Comparison of ENCODE assay signal across 9 cellular contexts in the genomic region with DNA sequence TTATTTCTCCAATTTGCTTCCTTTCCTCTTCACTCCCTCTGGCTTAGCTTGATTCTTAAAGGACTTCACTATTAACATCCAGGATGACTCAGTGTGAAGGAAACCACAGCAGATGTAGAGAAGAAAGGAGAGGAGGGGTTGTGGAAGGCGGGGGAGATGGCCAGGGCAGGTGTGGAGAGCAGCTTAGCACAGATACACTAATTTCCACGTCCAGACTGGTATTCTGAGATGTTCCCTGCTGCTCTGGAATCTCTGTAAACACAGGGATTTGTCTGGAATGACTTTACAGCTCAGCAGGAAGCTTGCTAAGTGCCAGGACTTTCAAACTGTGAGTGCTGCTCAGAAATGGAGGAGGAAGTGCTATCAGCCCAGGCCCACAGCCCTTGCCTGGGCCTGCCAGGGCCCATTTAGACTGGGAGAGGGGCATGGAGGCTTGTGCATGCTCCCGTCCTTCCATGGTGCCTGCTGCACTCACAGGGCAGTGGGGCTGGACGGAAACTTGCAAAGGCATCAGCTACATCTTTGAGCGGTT.
DNase-seq lines count a peak whose midpoint lies in the region; ATAC-seq and TF ChIP-seq lines count a peak whose summit lies in the region.
"Had no signal": no experiment of that assay in that cellular context is flagged by ENCODE, and none has a peak within 500 bp of the region (broad histone marks: within the 10 kb centered on the region; RNA-seq: fewer than 3 reads in every experiment).

No MANE protein-coding gene starts in this region.

- no peaks in the 10 kb centered on the region for H3K27me3 Mint-ChIP-seq in nephron (ENCODE audit: low read depth)
- H3K27me3 Mint-ChIP-seq in CD8-positive, alpha-beta memory T cell: no peaks in the 10 kb centered on the region
- H3K27me3 Mint-ChIP-seq in activated naive CD4-positive, alpha-beta T cell treated with anti-CD3 and anti-CD28 coated beads, Interleukin-2, amount 10 ng/mL, durations not matched to agents 7 days and 5 days: no peaks in the 10 kb centered on the region

- TF ChIP-seq CTCF in nephron (IDR thresholded peaks at IDR 0.05; ENCODE audit: unreplicated experiment in 3 of 3): no peak
- no peak for TF ChIP-seq CTCF in tibial nerve (IDR thresholded peaks at IDR 0.05)

- CTCF ChIA-PET in CD8-positive, alpha-beta memory T cell (lab: Charles Lee): no interaction called here
- CTCF ChIA-PET in activated naive CD4-positive, alpha-beta T cell treated with anti-CD3 and anti-CD28 coated beads, Interleukin-2, amount 10 ng/mL, durations not matched to agents 7 days and 5 days (lab: Charles Lee): no interaction called here

- no peaks in the 10 kb centered on the region for H3K36me3 ChIP-seq in CD8-positive, alpha-beta memory T cell (ENCODE audit: insufficient read depth, low read length)
- H3K36me3 ChIP-seq in tibial nerve: no peaks in the 10 kb centered on the region

- POLR2A ChIA-PET in CD8-positive, alpha-beta memory T cell (lab: Charles Lee): no interaction called here

- H3K4me3 Mint-ChIP-seq in nephron: no peak overlapping the region
- no peak overlapping the region for H3K4me3 Mint-ChIP-seq in CD8-positive, alpha-beta memory T cell
- no peak overlapping the region for H3K4me3 Mint-ChIP-seq in activated naive CD4-positive, alpha-beta T cell treated with anti-CD3 and anti-CD28 coated beads, Interleukin-2, amount 10 ng/mL, durations not matched to agents 7 days and 5 days
- H3K4me3 Mint-ChIP-seq: IgD-negative memory B cell had no signal

- no peaks in the 10 kb centered on the region for H3K36me3 Mint-ChIP-seq in nephron (ENCODE audit: low read depth)
- H3K36me3 Mint-ChIP-seq in CD8-positive, alpha-beta memory T cell: peaks cover 0 to 38% (median 2%) of the 10 kb centered on the region in 3 donors
- no peaks in the 10 kb centered on the region for H3K36me3 Mint-ChIP-seq in activated naive CD4-positive, alpha-beta T cell treated with anti-CD3 and anti-CD28 coated beads, Interleukin-2, amount 10 ng/mL, durations not matched to agents 7 days and 5 days

- DNase-seq in G401 (ENCODE audit: low spot score) (peak; percentile 72), NCI-H1417 treated with DMSO at 0.1 percent for 48 hours (lab: John Stamatoyannopoulos, UW) (peak; percentile 60), cerebellum (ENCODE audit: low spot score) (peak; percentile 58), tibial nerve (ENCODE audit: low spot score in 2 of 2) (no peak)
- no peak for DNase-seq in CD8-positive, alpha-beta memory T cell
- no peak for DNase-seq in activated naive CD4-positive, alpha-beta T cell treated with anti-CD3 and anti-CD28 coated beads, Interleukin-2, amount 10 ng/mL, durations not matched to agents 7 days and 5 days

- H3K4me1 ChIP-seq in CD8-positive, alpha-beta memory T cell (ENCODE audit: insufficient read depth, low read length): no peaks in the 10 kb centered on the region
- H3K4me1 ChIP-seq in tibial nerve: peaks cover 0 to 4% (median 0%) of the 10 kb centered on the region in 4 donors

- peaks cover 5% of the 10 kb centered on the region for H3K9me3 Mint-ChIP-seq in nephron
- H3K9me3 Mint-ChIP-seq in CD8-positive, alpha-beta memory T cell: peaks cover 0 to 8% (median 0%) of the 10 kb centered on the region in 5 donors
- H3K9me3 Mint-ChIP-seq in activated naive CD4-positive, alpha-beta T cell treated with anti-CD3 and anti-CD28 coated beads, Interleukin-2, amount 10 ng/mL, durations not matched to agents 7 days and 5 days: peaks cover 2% of the 10 kb centered on the region

- WGBS in tibial nerve, 2 donors: 58 to 59% methylated on average over 5 of the region's 5 CpGs

- no peaks in the 10 kb centered on the region for H3K9me3 ChIP-seq in CD8-positive, alpha-beta memory T cell (ENCODE audit: low read length)
- H3K9me3 ChIP-seq in tibial nerve: no peaks in the 10 kb centered on the region

- H3K27me3 ChIP-seq in CD8-positive, alpha-beta memory T cell (ENCODE audit: insufficient read depth, low read length, poor library complexity, severe bottlenecking): no peaks in the 10 kb centered on the region
- H3K27me3 ChIP-seq in tibial nerve: no peaks in the 10 kb centered on the region

- H3K4me3 ChIP-seq in CD8-positive, alpha-beta memory T cell (ENCODE audit: low read length): no peak overlapping the region
- no peak overlapping the region for H3K4me3 ChIP-seq in tibial nerve

- peak overlapping the region; percentile 41 to 79 (median 48) for H3K27ac Mint-ChIP-seq in nephron
- no peak overlapping the region for H3K27ac Mint-ChIP-seq in CD8-positive, alpha-beta memory T cell
- no peak overlapping the region for H3K27ac Mint-ChIP-seq in activated naive CD4-positive, alpha-beta T cell treated with anti-CD3 and anti-CD28 coated beads, Interleukin-2, amount 10 ng/mL, durations not matched to agents 7 days and 5 days
- H3K27ac Mint-ChIP-seq: IgD-negative memory B cell had no signal

- H3K4me1 Mint-ChIP-seq in nephron: peaks cover 15% of the 10 kb centered on the region
- no peaks in the 10 kb centered on the region for H3K4me1 Mint-ChIP-seq in CD8-positive, alpha-beta memory T cell
- H3K4me1 Mint-ChIP-seq in activated naive CD4-positive, alpha-beta T cell treated with anti-CD3 and anti-CD28 coated beads, Interleukin-2, amount 10 ng/mL, durations not matched to agents 7 days and 5 days: no peaks in the 10 kb centered on the region
- H3K4me1 Mint-ChIP-seq: IgD-negative memory B cell had no signal

- TF ChIP-seq POLR2A in tibial nerve (IDR thresholded peaks at IDR 0.05): no peak

- ATAC-seq in GM19023 (IDR thresholded peaks at IDR 0.05; ENCODE audit: unreplicated experiment): no peak

- no peak overlapping the region for H3K27ac ChIP-seq in CD8-positive, alpha-beta memory T cell (ENCODE audit: low read depth, low read length)
- no peak overlapping the region for H3K27ac ChIP-seq in tibial nerve

- no peak for TF ChIP-seq EP300 in tibial nerve (IDR thresholded peaks at IDR 0.05)

- in situ Hi-C loops in G401 (cut with HindIII; ENCODE audit: low sequenced_read_pairs): no loop called here

Comparison
In these comparisons a context has a peak if more than half of its experiments do, and no peak if none do; other contexts are left out.
1. DNase-seq: peak in G401 (single experiment), NCI-H1417 treated with DMSO at 0.1 percent for 48 hours (single experiment) and cerebellum (single experiment); none in CD8-positive, alpha-beta memory T cell (0 of 5), activated naive CD4-positive, alpha-beta T cell treated with anti-CD3 and anti-CD28 coated beads, Interleukin-2, amount 10 ng/mL, durations not matched to agents 7 days and 5 days (single experiment) and tibial nerve (0 of 2).
2. H3K27ac Mint-ChIP-seq: peak in nephron (3 of 3); none in CD8-positive, alpha-beta memory T cell (0 of 8) and activated naive CD4-positive, alpha-beta T cell treated with anti-CD3 and anti-CD28 coated beads, Interleukin-2, amount 10 ng/mL, durations not matched to agents 7 days and 5 days (single experiment).